ENCODE assay signal across 1 cellular context in genomic region chr7:76209310-76209709, GRCh38.
TF ChIP-seq lines count a peak whose summit lies in the region.

No MANE protein-coding gene starts in this region.

TF ChIP-seq in HepG2, 621 proteins besides CTCF, POLR2A, EP300 and RAD21:
- TF ChIP-seq ZNF646 (CRISPR knock-in tag; IDR thresholded peaks at IDR 0.05) (no peak), ZNF879 (CRISPR knock-in tag; IDR thresholded peaks at IDR 0.05) (no peak), JUND (CRISPR knock-in tag; IDR thresholded peaks at IDR 0.05) (no peak), MNT (IDR thresholded peaks at IDR 0.05) (no peak), TOE1 (CRISPR knock-in tag; IDR thresholded peaks at IDR 0.05) (no peak), ZNF274 (CRISPR knock-in tag; IDR thresholded peaks at IDR 0.05) (no peak), HOXA7 (CRISPR knock-in tag; IDR thresholded peaks at IDR 0.05) (no peak), TAF15 (IDR thresholded peaks at IDR 0.05; ENCODE audit: low read depth, low read length, poor library complexity, severe bottlenecking) (no peak)
